Comparison of ENCODE assay signal across 22 cellular contexts in the genomic region with DNA sequence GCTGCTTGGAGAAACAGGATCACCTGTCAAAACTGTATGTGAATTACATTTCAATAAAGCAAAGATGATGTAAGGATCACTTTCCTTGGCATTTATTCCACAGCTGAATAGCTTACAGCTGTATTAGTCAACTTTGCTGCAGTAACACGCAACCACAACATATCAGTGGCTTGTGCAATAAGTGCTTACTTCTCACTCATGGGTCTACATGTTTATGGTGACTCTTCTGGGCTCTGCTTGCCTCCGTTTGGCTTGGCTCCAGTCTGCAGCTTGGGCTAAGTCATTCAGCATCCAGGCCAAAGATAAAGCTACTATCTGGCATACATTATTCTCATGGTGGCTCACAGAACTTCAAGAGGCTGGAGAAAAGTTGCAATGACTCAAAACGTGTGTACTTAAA.
A peak's percentile ranks its signal among the peaks of the same experiment; 100 is the strongest.
DNase-seq lines count a peak whose midpoint lies in the region; ATAC-seq, FAIRE-seq and TF ChIP-seq lines count a peak whose summit lies in the region.
"Had no signal": no experiment of that assay in that cellular context is flagged by ENCODE, and none has a peak within 500 bp of the region (broad histone marks: within the 10 kb centered on the region; RNA-seq: fewer than 3 reads in every experiment).

No MANE protein-coding gene starts in this region.

- H3K4me2 ChIP-seq in HepG2 (ENCODE audit: low read depth, low read length), result no peak overlapping the region
- no peak overlapping the region for H3K4me2 ChIP-seq in mammary epithelial cell (ENCODE audit: insufficient read depth, low read depth, low read length)
- H3K4me2 ChIP-seq: PC-9 had no signal

- H4K20me1 ChIP-seq in HepG2 (ENCODE audit: insufficient read depth, low read length) (no peaks in the 10 kb centered on the region), mammary epithelial cell (ENCODE audit: insufficient read depth, low read length) (no peaks in the 10 kb centered on the region)

- no peak for TF ChIP-seq POLR2A in HepG2 (IDR thresholded peaks at IDR 0.05; ENCODE audit: insufficient read depth in 1 of 2, low read depth in 2 of 2, low read length in 2 of 2)
- TF ChIP-seq POLR2A in right lobe of liver (IDR thresholded peaks at IDR 0.05), result no peak

- in situ Hi-C loops in HepG2 (cut with HindIII; ENCODE audit: extremely low pct_ligation_motif_present, low pct_unique_long_range_greater_than_20kb) (no loop called here), mammary epithelial cell (cut with MboI; ENCODE audit: low sequenced_read_pairs in 2 of 2) (no loop called here)

- H3K9me3 ChIP-seq in HepG2 (ENCODE audit: low read length) (no peaks in the 10 kb centered on the region), right lobe of liver (no peaks in the 10 kb centered on the region), mammary epithelial cell (replicated peaks; ENCODE audit: insufficient read depth, low read length) (no peaks in the 10 kb centered on the region)
- H3K9me3 ChIP-seq: gastroesophageal sphincter, tibial nerve had no signal

- DNase-seq in HepG2 (ENCODE audit: low spot score) (no peak), right lobe of liver (no peak), NCI-H2107 treated with DMSO at 0.1 percent for 48 hours (lab: John Stamatoyannopoulos, UW; ENCODE audit: unreplicated experiment) (peak; percentile 40), mammary epithelial cell (peak; percentile 76), stromal cell of bone marrow (ENCODE audit: low read depth) (peak; percentile 1), hypothalamus (lab: John Stamatoyannopoulos, UW) (no peak), GM19239 (ENCODE audit: insufficient read length, low spot score) (no peak)
- DNase-seq: activated CD8-positive, alpha-beta T cell treated with anti-CD3 and anti-CD28 coated beads, Interleukin-2, amount 10 ng/mL, durations not matched to agents 7 days and 5 days; activated T-cell treated with anti-CD3 and anti-CD28 coated beads, Interleukin-2, amount 50 U/mL, for 4 hours; CD8-positive, alpha-beta memory T cell; DND-41; NCI-H1694 treated with DMSO at 0.1 percent for 48 hours; PC-9; stimulated activated CD4-positive, alpha-beta T cell treated with anti-CD3 and anti-CD28 coated beads, Interleukin-1b, Interleukin-23, amount 100 ng/mL, for 48 hours; stimulated activated naive CD4-positive, alpha-beta T cell treated with Interleukin-2 at 50 U/mL for 16 hours; T-helper 17 cell had no signal

- H3K79me2 ChIP-seq in HepG2 (ENCODE audit: insufficient read depth, low read length) (no peaks in the 10 kb centered on the region), mammary epithelial cell (ENCODE audit: insufficient read depth, low read length) (no peaks in the 10 kb centered on the region)

- WGBS in HepG2 (ENCODE audit: low lambda C conversion rate), result 9% methylated on average over 3 of the region's 3 CpGs
- 54% methylated on average over 3 of the region's 3 CpGs for WGBS in right lobe of liver (ENCODE audit: insufficient coverage, low coverage, low lambda C conversion rate, missing lambda C conversion rate)
- 18% methylated on average over 3 of the region's 3 CpGs for WGBS in mammary epithelial cell (ENCODE audit: low coverage, missing lambda C conversion rate)

- H3K9ac ChIP-seq in HepG2 (ENCODE audit: insufficient read depth, low read depth, low read length) (no peak overlapping the region), mammary epithelial cell (ENCODE audit: insufficient read depth, low read length) (no peak overlapping the region)

- peaks cover 0 to 10% of the 10 kb centered on the region in 2 experiments; a peak in 3 of 5 replicates for H3K27me3 ChIP-seq in HepG2 (ENCODE audit: control insufficient read depth in 1 of 2, insufficient read depth in 2 of 2, low read length in 2 of 2)
- H3K27me3 ChIP-seq in right lobe of liver, result no peaks in the 10 kb centered on the region
- no peaks in the 10 kb centered on the region for H3K27me3 ChIP-seq in mammary epithelial cell (ENCODE audit: insufficient read depth, low read length)
- H3K27me3 ChIP-seq: tibial nerve had no signal

- dilution Hi-C loops in mammary epithelial cell (cut with HindIII; ENCODE audit: low sequenced_read_pairs), result no loop called here

- CTCF ChIA-PET in HepG2 (lab: Yijun Ruan, JAX; ENCODE audit: low intra/inter-chr PET ratio, low total read pairs) (no interaction called here), mammary epithelial cell (lab: Charles Lee; ENCODE audit: low non-redundant PET) (no interaction called here)

- H3K36me3 ChIP-seq in HepG2 (replicated peaks in 1 of 2; ENCODE audit: control insufficient read depth in 1 of 2, insufficient read depth in 2 of 2, low read length in 2 of 2) (no peaks in the 10 kb centered on the region), right lobe of liver (no peaks in the 10 kb centered on the region), mammary epithelial cell (ENCODE audit: insufficient read depth, low read length) (no peaks in the 10 kb centered on the region)
- H3K36me3 ChIP-seq: gastroesophageal sphincter, tibial nerve had no signal

- no peak overlapping the region for H2AFZ ChIP-seq in HepG2 (ENCODE audit: low read length)
- no peak overlapping the region for H2AFZ ChIP-seq in mammary epithelial cell (ENCODE audit: low read depth, low read length)
- H2AFZ ChIP-seq: PC-9 had no signal

- no peak for TF ChIP-seq RAD21 in HepG2 (CRISPR knock-in tag; IDR thresholded peaks at IDR 0.05)

- POLR2A ChIA-PET in HepG2 (lab: Yijun Ruan, JAX), result no interaction called here

- ATAC-seq in HepG2 (no peak), right lobe of liver (no peak), HG02759 (IDR thresholded peaks at IDR 0.05; ENCODE audit: unreplicated experiment) (no peak)
- ATAC-seq: activated CD8-positive, alpha-beta T cell treated with anti-CD3 and anti-CD28 coated beads, Interleukin-2, amount 10 ng/mL, durations not matched to agents 7 days and 5 days; activated T-cell treated with anti-CD3 and anti-CD28 coated beads, Interleukin-2, amount 50 U/mL, for 4 hours; gastroesophageal sphincter; T-helper 17 cell; WTC11 had no signal

- FAIRE-seq in HepG2 (lab: Jason Lieb, UNC), result no peak
- no peak for FAIRE-seq in GM19239 (lab: Jason Lieb, UNC)
- FAIRE-seq: GM18507 had no signal

- no peak for TF ChIP-seq EP300 in HepG2 (IDR thresholded peaks at IDR 0.05; ENCODE audit: low read depth in 2 of 2, low read length in 2 of 2)
- no peak for TF ChIP-seq EP300 in HepG2 (CRISPR knock-in tag; IDR thresholded peaks at IDR 0.05; ENCODE audit: borderline replicate concordance)

- no peak overlapping the region for H3K27ac ChIP-seq in HepG2 (ENCODE audit: extremely low read length, insufficient read depth, low read length)
- H3K27ac ChIP-seq in right lobe of liver, result no peak overlapping the region
- H3K27ac ChIP-seq in mammary epithelial cell (ENCODE audit: insufficient read depth, low read depth, low read length), result no peak overlapping the region
- H3K27ac ChIP-seq: coronary artery, gastroesophageal sphincter, PC-9, tibial nerve had no signal

- intact Hi-C loops in HepG2 (cut with micrococcal nuclease; ENCODE audit: unreplicated experiment), result no loop called here
- intact Hi-C loops in right lobe of liver (cut with DNase I), result no loop called here
- intact Hi-C loops in mammary epithelial cell (cut with micrococcal nuclease), result loop anchor here (1.0 kb wide), 1 partner anchor 16 kb away; no protein-coding TSS in a partner anchor

- TF ChIP-seq CTCF in HepG2 (CRISPR knock-in tag; IDR thresholded peaks at IDR 0.05), result no peak
- TF ChIP-seq CTCF in right lobe of liver (IDR thresholded peaks at IDR 0.05), result no peak
- no peak for TF ChIP-seq CTCF in mammary epithelial cell (conservative IDR thresholded peaks at IDR 0.05 in 1 of 2, IDR thresholded peaks at IDR 0.05 in 1 of 2; ENCODE audit: extremely low read depth in 1 of 2, insufficient read depth in 1 of 2, low read depth in 1 of 2, low read length in 2 of 2)

- H3K4me3 ChIP-seq in HepG2 (replicated peaks in 1 of 3; ENCODE audit: insufficient read depth in 1 of 3, low read depth in 2 of 3, low read length in 3 of 3) (no peak overlapping the region), right lobe of liver (no peak overlapping the region), mammary epithelial cell (replicated peaks in 1 of 3; ENCODE audit: insufficient read depth in 1 of 3, low read depth in 2 of 3, low read length in 3 of 3) (no peak overlapping the region)
- H3K4me3 ChIP-seq: coronary artery, gastroesophageal sphincter, PC-9, tibial nerve had no signal

- no peaks in the 10 kb centered on the region for H3K4me1 ChIP-seq in HepG2 (ENCODE audit: insufficient read depth, low read length)
- no peaks in the 10 kb centered on the region for H3K4me1 ChIP-seq in right lobe of liver
- H3K4me1 ChIP-seq in mammary epithelial cell (ENCODE audit: insufficient read depth, low read length), result no peaks in the 10 kb centered on the region
- H3K4me1 ChIP-seq: gastroesophageal sphincter, tibial nerve had no signal

- BruUV-seq in HepG2 (replicated peaks; lab: Mats Ljungman, UMichigan), result no TSS peak
- BruUV-seq in mammary epithelial cell (replicated peaks; lab: Mats Ljungman, UMichigan), result no TSS peak

TF ChIP-seq in HepG2, 621 proteins besides CTCF, POLR2A, EP300 and RAD21:
- TF ChIP-seq ZNF12 (CRISPR knock-in tag; IDR thresholded peaks at IDR 0.05), result peak; percentile 84; the same call in 1 of the 2 replicates
- TF ChIP-seq ARNT2 (CRISPR knock-in tag; IDR thresholded peaks at IDR 0.05; ENCODE audit: low read depth), result no peak

Comparison
In these comparisons a context has a peak if more than half of its experiments do, and no peak if none do; other contexts are left out.
1. DNase-seq: peak in NCI-H2107 treated with DMSO at 0.1 percent for 48 hours (single experiment), mammary epithelial cell (single experiment) and stromal cell of bone marrow (single experiment); none in HepG2 (single experiment), right lobe of liver (0 of 3), hypothalamus (0 of 51) and GM19239 (single experiment).